ENCODE assay signal across 24 cellular contexts in genomic region chr20:10877345-10877744, GRCh38.
DNase-seq lines count a peak whose midpoint lies in the region; ATAC-seq, FAIRE-seq and TF ChIP-seq lines count a peak whose summit lies in the region.
"Had no signal": no experiment of that assay in that cellular context is flagged by ENCODE, and none has a peak within 500 bp of the region (broad histone marks: within the 10 kb centered on the region; RNA-seq: fewer than 3 reads in every experiment).

No MANE protein-coding gene starts in this region.

- no peak overlapping the region for H2AFZ ChIP-seq in osteoblast (ENCODE audit: low read length)

- no peak for TF ChIP-seq EP300 in A549 (IDR thresholded peaks at IDR 0.05)

- H3K27me3 Mint-ChIP-seq in activated CD4-positive, alpha-beta memory T cell treated with anti-CD3 and anti-CD28 coated beads, Interleukin-2, amount 10 ng/mL, durations not matched to agents 7 days and 5 days = no peaks in the 10 kb centered on the region
- H3K27me3 Mint-ChIP-seq: activated CD4-positive, alpha-beta T cell treated with anti-CD3 and anti-CD28 coated beads, Interleukin-2, amount 10 ng/mL, durations not matched to agents 7 days and 5 days; type B pancreatic cell had no signal

- TF ChIP-seq POLR2A in A549 (IDR thresholded peaks at IDR 0.05; ENCODE audit: low read length) = no peak
- no peak for TF ChIP-seq POLR2A in body of pancreas (IDR thresholded peaks at IDR 0.05)
- TF ChIP-seq POLR2A in heart left ventricle (IDR thresholded peaks at IDR 0.05) = no peak

- no peak for ATAC-seq in A549
- peak; percentile 9 for ATAC-seq in body of pancreas
- peak in 3 of 4 donors; percentile 65 to 93 (median 81) for ATAC-seq in heart left ventricle
- ATAC-seq in GM19455 (IDR thresholded peaks at IDR 0.05; ENCODE audit: unreplicated experiment) = no peak
- ATAC-seq: activated naive CD4-positive, alpha-beta T cell treated with anti-CD3 and anti-CD28 coated beads, Interleukin-2, amount 50 U/mL, for 72 hours; mucosa of descending colon; Panc1 had no signal

- CTCF ChIA-PET in A549 (lab: Yijun Ruan, JAX) = no interaction called here
- CTCF ChIA-PET in activated CD4-positive, alpha-beta memory T cell treated with anti-CD3 and anti-CD28 coated beads, Interleukin-2, amount 10 ng/mL, durations not matched to agents 7 days and 5 days (lab: Charles Lee) = no interaction called here

- no peak overlapping the region for H3K27ac Mint-ChIP-seq in activated CD4-positive, alpha-beta memory T cell treated with anti-CD3 and anti-CD28 coated beads, Interleukin-2, amount 10 ng/mL, durations not matched to agents 7 days and 5 days
- H3K27ac Mint-ChIP-seq: activated CD4-positive, alpha-beta T cell treated with anti-CD3 and anti-CD28 coated beads, Interleukin-2, amount 10 ng/mL, durations not matched to agents 7 days and 5 days; activated naive CD4-positive, alpha-beta T cell treated with anti-CD3 and anti-CD28 coated beads, Interleukin-2, amount 50 U/mL, for 72 hours; type B pancreatic cell had no signal

- H3K4me1 Mint-ChIP-seq in activated CD4-positive, alpha-beta memory T cell treated with anti-CD3 and anti-CD28 coated beads, Interleukin-2, amount 10 ng/mL, durations not matched to agents 7 days and 5 days = no peaks in the 10 kb centered on the region
- H3K4me1 Mint-ChIP-seq: activated CD4-positive, alpha-beta T cell treated with anti-CD3 and anti-CD28 coated beads, Interleukin-2, amount 10 ng/mL, durations not matched to agents 7 days and 5 days; neural crest cell had no signal

- H4K20me1 ChIP-seq in osteoblast (ENCODE audit: insufficient read depth, low read length) = no peaks in the 10 kb centered on the region

- DNase-seq in A549 (ENCODE audit: low read depth in 1 of 2, low spot score in 1 of 2) (no peak), body of pancreas (peak in 1 of 4 donors; percentile 7), heart left ventricle (peak; percentile 28 to 86 (median 70)), renal cortical epithelial cell (ENCODE audit: low read depth) (peak; percentile 65), osteoblast (ENCODE audit: insufficient read length, low spot score, missing footprints) (no peak), NAMALWA (ENCODE audit: low spot score) (no peak)
- no peak for DNase-seq in activated CD4-positive, alpha-beta memory T cell treated with anti-CD3 and anti-CD28 coated beads, Interleukin-2, amount 10 ng/mL, durations not matched to agents 7 days and 5 days
- DNase-seq: activated CD4-positive, alpha-beta T cell treated with anti-CD3 and anti-CD28 coated beads, Interleukin-2, amount 10 ng/mL, durations not matched to agents 7 days and 5 days; COR-L47; DMS79; head of caudate nucleus; mucosa of descending colon; NCI-H446 treated with DMSO at 0.1 percent for 48 hours; spleen; stimulated activated CD4-positive, alpha-beta T cell treated with anti-CD3 and anti-CD28 coated beads, Interleukin-4, amount 100 ng/mL, for 1 hour; stimulated activated naive CD4-positive, alpha-beta T cell treated with Interleukin-2 at 50 U/mL for 16 hours; T-helper 2 cell had no signal

- H3K27me3 ChIP-seq in body of pancreas (no peaks in the 10 kb centered on the region), heart left ventricle (no peaks in the 10 kb centered on the region), osteoblast (ENCODE audit: insufficient read depth, low read length) (no peaks in the 10 kb centered on the region)
- H3K27me3 ChIP-seq: spleen had no signal

- H3K4me1 ChIP-seq in A549 (no peaks in the 10 kb centered on the region), body of pancreas (no peaks in the 10 kb centered on the region), heart left ventricle (peaks cover 0 to 28% (median 3%) of the 10 kb centered on the region in 12 donors), osteoblast (ENCODE audit: insufficient read depth, low read length) (peaks cover 6% of the 10 kb centered on the region)
- H3K4me1 ChIP-seq: spleen had no signal

- no peaks in the 10 kb centered on the region for H3K36me3 Mint-ChIP-seq in activated CD4-positive, alpha-beta memory T cell treated with anti-CD3 and anti-CD28 coated beads, Interleukin-2, amount 10 ng/mL, durations not matched to agents 7 days and 5 days (ENCODE audit: low read depth)
- H3K36me3 Mint-ChIP-seq: activated naive CD4-positive, alpha-beta T cell treated with anti-CD3 and anti-CD28 coated beads, Interleukin-2, amount 50 U/mL, for 72 hours; type B pancreatic cell had no signal

- H3K36me3 ChIP-seq in body of pancreas (replicated peaks in 1 of 2; ENCODE audit: insufficient read depth in 1 of 2, low read depth in 2 of 2) (no peaks in the 10 kb centered on the region), heart left ventricle (no peaks in the 10 kb centered on the region), osteoblast (ENCODE audit: insufficient read depth, low read length) (no peaks in the 10 kb centered on the region)
- H3K36me3 ChIP-seq: spleen had no signal

- FAIRE-seq in A549 (lab: Jason Lieb, UNC) = peak; percentile 39
- FAIRE-seq: GM12892 had no signal

- TF ChIP-seq CTCF in A549 (IDR thresholded peaks at IDR 0.05) = no peak
- no peak for TF ChIP-seq CTCF in body of pancreas (IDR thresholded peaks at IDR 0.05)
- TF ChIP-seq CTCF in heart left ventricle (IDR thresholded peaks at IDR 0.05) = no peak
- no peak for TF ChIP-seq CTCF in osteoblast (IDR thresholded peaks at IDR 0.05; ENCODE audit: extremely low read depth, low read depth, low read length)

- intact Hi-C loops in body of pancreas (cut with DNase I) (no loop called here), heart left ventricle (cut with DNase I) (no loop called here)

- H3K4me2 ChIP-seq in A549 (no peak overlapping the region), osteoblast (ENCODE audit: insufficient read depth, low read length) (no peak overlapping the region)

- H3K27ac ChIP-seq in A549 = 0 out of 6 replicates have a peak overlapping the region, but pooled peaks of 1 of the 2 experiments have one; percentile 5
- H3K27ac ChIP-seq in body of pancreas = no peak overlapping the region
- peak overlapping the region in 8 of 12 donors; percentile 12 to 57 (median 41) for H3K27ac ChIP-seq in heart left ventricle
- no peak overlapping the region for H3K27ac ChIP-seq in osteoblast (ENCODE audit: low read depth, low read length)
- H3K27ac ChIP-seq: epithelial cell of prostate, spleen had no signal

- H3K4me3 ChIP-seq in A549 (no peak overlapping the region), body of pancreas (no peak overlapping the region), heart left ventricle (no peak overlapping the region), osteoblast (ENCODE audit: insufficient read depth, low read length) (no peak overlapping the region)
- H3K4me3 ChIP-seq: mucosa of descending colon, spleen had no signal

- no peaks in the 10 kb centered on the region for H3K9me3 Mint-ChIP-seq in activated CD4-positive, alpha-beta memory T cell treated with anti-CD3 and anti-CD28 coated beads, Interleukin-2, amount 10 ng/mL, durations not matched to agents 7 days and 5 days
- H3K9me3 Mint-ChIP-seq: activated CD4-positive, alpha-beta T cell treated with anti-CD3 and anti-CD28 coated beads, Interleukin-2, amount 10 ng/mL, durations not matched to agents 7 days and 5 days; type B pancreatic cell had no signal

- 77% methylated on average over 3 of the region's 3 CpGs for WGBS in A549 (ENCODE audit: missing lambda C conversion rate)
- WGBS in body of pancreas, 2 donors = 84 to 85% methylated on average over 3 of the region's 3 CpGs
- 79 to 86% (median 84%) methylated on average over 3 of the region's 3 CpGs for WGBS in heart left ventricle, 4 donors

- POLR2A ChIA-PET in A549 (lab: Yijun Ruan, JAX) = no interaction called here
- POLR2A ChIA-PET in activated CD4-positive, alpha-beta memory T cell treated with anti-CD3 and anti-CD28 coated beads, Interleukin-2, amount 10 ng/mL, durations not matched to agents 7 days and 5 days (lab: Charles Lee) = no interaction called here

- H3K9me3 ChIP-seq in A549 (peaks cover 6% of the 10 kb centered on the region; the same call in 2 of the 3 replicates), body of pancreas (no peaks in the 10 kb centered on the region), heart left ventricle (peaks cover 0 to 9% (median 0%) of the 10 kb centered on the region in 12 donors), osteoblast (ENCODE audit: low read depth, low read length) (no peaks in the 10 kb centered on the region)

- no peak for TF ChIP-seq RAD21 in A549 (conservative IDR thresholded peaks at IDR 0.05 in 1 of 2, IDR thresholded peaks at IDR 0.05 in 1 of 2)

- no peak overlapping the region for H3K4me3 Mint-ChIP-seq in activated CD4-positive, alpha-beta memory T cell treated with anti-CD3 and anti-CD28 coated beads, Interleukin-2, amount 10 ng/mL, durations not matched to agents 7 days and 5 days
- H3K4me3 Mint-ChIP-seq: activated CD4-positive, alpha-beta T cell treated with anti-CD3 and anti-CD28 coated beads, Interleukin-2, amount 10 ng/mL, durations not matched to agents 7 days and 5 days; neural crest cell; type B pancreatic cell had no signal

- no peaks in the 10 kb centered on the region for H3K79me2 ChIP-seq in osteoblast (ENCODE audit: insufficient read depth, low read length)

TF ChIP-seq in A549, 52 proteins besides CTCF, POLR2A, EP300 and RAD21:
- TF ChIP-seq KDM5A (IDR thresholded peaks at IDR 0.05) (no peak), NFE2L2 (conservative IDR thresholded peaks at IDR 0.05; ENCODE audit: low read length) (no peak), ZC3H11A (IDR thresholded peaks at IDR 0.05) (no peak), CEBPB (IDR thresholded peaks at IDR 0.05) (0 out of 4 replicates have a peak, but pooled peaks of 1 of the 2 experiments have one; percentile 10)

Comparison
In these comparisons a context has a peak if more than half of its experiments do, and no peak if none do; other contexts are left out.
1. ATAC-seq: peak in body of pancreas (single experiment) and heart left ventricle (3 of 4); none in A549 (0 of 2) and GM19455 (single experiment).
2. DNase-seq: peak in heart left ventricle (5 of 5) and renal cortical epithelial cell (single experiment); none in A549 (0 of 2), osteoblast (single experiment), activated CD4-positive, alpha-beta memory T cell treated with anti-CD3 and anti-CD28 coated beads, Interleukin-2, amount 10 ng/mL, durations not matched to agents 7 days and 5 days (single experiment) and NAMALWA (single experiment).
3. H3K27ac ChIP-seq: peak in heart left ventricle (8 of 12); none in body of pancreas (0 of 4) and osteoblast (single experiment).